In genomic region chr11:62105611-62106245, GRCh38 we compare ENCODE assay signal across 8 cellular contexts. TPM values are rescaled to one million over a fixed set of nuclear protein-coding genes. Genes with fewer than 3 reads are reported as not detected.
DNase-seq lines count a peak whose midpoint lies in the region; ATAC-seq, FAIRE-seq and TF ChIP-seq lines count a peak whose summit lies in the region.
"Had no signal": no experiment of that assay in that cellular context is flagged by ENCODE, and none has a peak within 500 bp of the region (broad histone marks: within the 10 kb centered on the region; RNA-seq: fewer than 3 reads in every experiment).

No MANE protein-coding gene starts in this region.

- no peaks in the 10 kb centered on the region for H3K27me3 Mint-ChIP-seq in stimulated activated memory B cell treated with anti-CD40 and anti-IgM and Interleukin-4, amounts not matched to agents 10 μg/mL and 1 μg/mL and 100 μg/mL, for 72 hours

- H3K27me3 ChIP-seq in adrenal gland (no peaks in the 10 kb centered on the region), stomach smooth muscle (ENCODE audit: control insufficient read depth in 1 of 2, insufficient read depth in 2 of 2, low read length in 2 of 2) (no peaks in the 10 kb centered on the region)

- 36 to 52% (median 44%) methylated on average over 9 of the region's 9 CpGs for WGBS in adrenal gland, 4 donors

- no peak overlapping the region for H3K27ac Mint-ChIP-seq in stimulated activated memory B cell treated with anti-CD40 and anti-IgM and Interleukin-4, amounts not matched to agents 10 μg/mL and 1 μg/mL and 100 μg/mL, for 72 hours

- H3K4me1 Mint-ChIP-seq in stimulated activated memory B cell treated with anti-CD40 and anti-IgM and Interleukin-4, amounts not matched to agents 10 μg/mL and 1 μg/mL and 100 μg/mL, for 72 hours = peaks cover 6% of the 10 kb centered on the region

- H3K9me3 Mint-ChIP-seq in stimulated activated memory B cell treated with anti-CD40 and anti-IgM and Interleukin-4, amounts not matched to agents 10 μg/mL and 1 μg/mL and 100 μg/mL, for 72 hours = no peaks in the 10 kb centered on the region

- no peaks in the 10 kb centered on the region for H3K36me3 Mint-ChIP-seq in stimulated activated memory B cell treated with anti-CD40 and anti-IgM and Interleukin-4, amounts not matched to agents 10 μg/mL and 1 μg/mL and 100 μg/mL, for 72 hours

- ATAC-seq in stimulated activated memory B cell treated with anti-CD40 and anti-IgM and Interleukin-4, amounts not matched to agents 10 μg/mL and 1 μg/mL and 100 μg/mL, for 72 hours = no peak
- no peak for ATAC-seq in HG03460 (IDR thresholded peaks at IDR 0.05; ENCODE audit: unreplicated experiment)
- ATAC-seq in HG03095 (IDR thresholded peaks at IDR 0.05; ENCODE audit: unreplicated experiment) = no peak

- H3K4me3 ChIP-seq in adrenal gland (peak overlapping the region in 1 of 4 donors; percentile 41), kidney (ENCODE audit: low read length in 2 of 2) (peak overlapping the region; percentile 34 to 47), stomach smooth muscle (ENCODE audit: low read length in 2 of 2) (peak overlapping the region; percentile 28 to 66)
- H3K4me3 ChIP-seq: SK-N-MC had no signal

- H3K9ac ChIP-seq in kidney (ENCODE audit: low read length in 2 of 2) = peak overlapping the region in 1 of 2 donors; percentile 31
- H3K9ac ChIP-seq in stomach smooth muscle (ENCODE audit: low read length in 2 of 2) = peak overlapping the region; percentile 18 to 69

- DNase-seq in H4 (ENCODE audit: low spot score) (peak; percentile 27), adrenal gland (no peak), kidney (no peak)

- no peak overlapping the region for H3K4me3 Mint-ChIP-seq in stimulated activated memory B cell treated with anti-CD40 and anti-IgM and Interleukin-4, amounts not matched to agents 10 μg/mL and 1 μg/mL and 100 μg/mL, for 72 hours

- no peak for FAIRE-seq in kidney (lab: Jason Lieb, UNC)

- TF ChIP-seq CTCF in adrenal gland (IDR thresholded peaks at IDR 0.05) (no peak), kidney (IDR thresholded peaks at IDR 0.05; ENCODE audit: borderline replicate concordance, extremely low read depth, insufficient read depth) (no peak)

- no peaks in the 10 kb centered on the region for H3K9me3 ChIP-seq in adrenal gland (replicated peaks in 1 of 3)
- H3K9me3 ChIP-seq in kidney (ENCODE audit: control insufficient read depth in 1 of 2, low read length in 2 of 2) = no peaks in the 10 kb centered on the region
- no peaks in the 10 kb centered on the region for H3K9me3 ChIP-seq in stomach smooth muscle (ENCODE audit: control insufficient read depth in 2 of 2, low read length in 2 of 2)

- no peak for TF ChIP-seq POLR2A in adrenal gland (IDR thresholded peaks at IDR 0.05)

- intact Hi-C loops in adrenal gland (cut with DNase I) (loop anchor here (5.0 kb wide), 2 partner anchors 208 to 358 kb away; no protein-coding TSS in a partner anchor), kidney (cut with DNase I) (no loop called here)

- H3K36me3 ChIP-seq in adrenal gland (replicated peaks in 1 of 2) (no peaks in the 10 kb centered on the region), kidney (ENCODE audit: control insufficient read depth in 1 of 2, insufficient read depth in 2 of 2, low read length in 2 of 2) (no peaks in the 10 kb centered on the region), stomach smooth muscle (ENCODE audit: control insufficient read depth in 2 of 2, insufficient read depth in 2 of 2, low read length in 2 of 2) (no peaks in the 10 kb centered on the region)

- H3K4me1 ChIP-seq in adrenal gland (replicated peaks in 1 of 2) (peaks cover 11 to 13% of the 10 kb centered on the region in 2 donors), kidney (ENCODE audit: control insufficient read depth in 1 of 2, insufficient read depth in 1 of 2, low read depth in 1 of 2, low read length in 2 of 2) (peaks cover 0 to 8% of the 10 kb centered on the region in 2 donors), stomach smooth muscle (ENCODE audit: control insufficient read depth, insufficient read depth, low read length) (peaks cover 7% of the 10 kb centered on the region)

- peak overlapping the region in 4 of 5 donors; percentile 15 to 93 (median 69) for H3K27ac ChIP-seq in adrenal gland
- H3K27ac ChIP-seq in kidney (ENCODE audit: low read depth in 2 of 2, low read length in 2 of 2) = peak overlapping the region; percentile 36 to 79
- peak overlapping the region; percentile 79 for H3K27ac ChIP-seq in stomach smooth muscle (ENCODE audit: low read length)
- H3K27ac ChIP-seq: SK-N-MC had no signal

RNA-seq across cellular contexts. Expression of gene INCENP, which starts 18.1 kb away (rescaled TPM):
- total RNA-seq in H4 (2014; rRNA removed; shearing (Covaris generic)) = 33.3 and 48.9 TPM in 2 replicates
- total RNA-seq in adrenal gland (10 to 100 TPM in 7 of 8 donors, 1 to 10 TPM in 1; 7.3 to 23.2 (median 16.3) TPM), kidney (17.5 TPM)
- polyA plus RNA-seq in adrenal gland (1 to 10 TPM; 1.4 to 6.8 (median 4.5) TPM), kidney (ENCODE audit: insufficient read depth, low read depth, low replicate concordance) (2.9 TPM)
